Comparison of ENCODE assay signal across 1 cellular context in the genomic region with DNA sequence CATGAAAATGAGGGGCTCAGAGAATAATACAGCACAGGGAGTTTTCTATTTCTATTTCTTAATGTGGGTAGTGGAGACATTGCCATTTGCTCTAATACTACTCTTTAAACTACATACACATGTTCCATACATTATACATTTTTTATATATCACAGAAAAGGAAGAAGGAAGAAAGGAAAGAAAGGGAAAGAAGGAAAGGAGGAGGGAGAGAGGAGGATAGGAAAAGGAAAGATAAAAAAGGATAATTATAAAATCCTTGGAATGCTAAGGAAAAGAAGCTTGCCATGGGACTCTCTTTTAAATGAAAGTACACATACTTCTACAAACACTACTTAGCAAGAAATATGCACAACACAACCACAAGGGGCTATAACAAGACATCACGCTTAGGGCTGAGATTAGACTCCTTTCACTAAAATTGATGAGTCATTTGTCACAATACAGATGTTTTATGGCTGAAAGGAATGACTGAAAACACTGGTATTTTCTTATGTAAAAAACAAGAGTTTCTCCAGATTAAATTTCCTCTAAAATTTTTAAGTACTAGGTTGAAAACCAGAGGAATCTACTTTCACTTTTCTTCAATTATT.
TF ChIP-seq lines count a peak whose summit lies in the region.

No MANE protein-coding gene starts in this region.

TF ChIP-seq in K562, 482 proteins besides CTCF, POLR2A, EP300 and RAD21 (continued from another document and continues in another):
- TF ChIP-seq, protein P1, sequence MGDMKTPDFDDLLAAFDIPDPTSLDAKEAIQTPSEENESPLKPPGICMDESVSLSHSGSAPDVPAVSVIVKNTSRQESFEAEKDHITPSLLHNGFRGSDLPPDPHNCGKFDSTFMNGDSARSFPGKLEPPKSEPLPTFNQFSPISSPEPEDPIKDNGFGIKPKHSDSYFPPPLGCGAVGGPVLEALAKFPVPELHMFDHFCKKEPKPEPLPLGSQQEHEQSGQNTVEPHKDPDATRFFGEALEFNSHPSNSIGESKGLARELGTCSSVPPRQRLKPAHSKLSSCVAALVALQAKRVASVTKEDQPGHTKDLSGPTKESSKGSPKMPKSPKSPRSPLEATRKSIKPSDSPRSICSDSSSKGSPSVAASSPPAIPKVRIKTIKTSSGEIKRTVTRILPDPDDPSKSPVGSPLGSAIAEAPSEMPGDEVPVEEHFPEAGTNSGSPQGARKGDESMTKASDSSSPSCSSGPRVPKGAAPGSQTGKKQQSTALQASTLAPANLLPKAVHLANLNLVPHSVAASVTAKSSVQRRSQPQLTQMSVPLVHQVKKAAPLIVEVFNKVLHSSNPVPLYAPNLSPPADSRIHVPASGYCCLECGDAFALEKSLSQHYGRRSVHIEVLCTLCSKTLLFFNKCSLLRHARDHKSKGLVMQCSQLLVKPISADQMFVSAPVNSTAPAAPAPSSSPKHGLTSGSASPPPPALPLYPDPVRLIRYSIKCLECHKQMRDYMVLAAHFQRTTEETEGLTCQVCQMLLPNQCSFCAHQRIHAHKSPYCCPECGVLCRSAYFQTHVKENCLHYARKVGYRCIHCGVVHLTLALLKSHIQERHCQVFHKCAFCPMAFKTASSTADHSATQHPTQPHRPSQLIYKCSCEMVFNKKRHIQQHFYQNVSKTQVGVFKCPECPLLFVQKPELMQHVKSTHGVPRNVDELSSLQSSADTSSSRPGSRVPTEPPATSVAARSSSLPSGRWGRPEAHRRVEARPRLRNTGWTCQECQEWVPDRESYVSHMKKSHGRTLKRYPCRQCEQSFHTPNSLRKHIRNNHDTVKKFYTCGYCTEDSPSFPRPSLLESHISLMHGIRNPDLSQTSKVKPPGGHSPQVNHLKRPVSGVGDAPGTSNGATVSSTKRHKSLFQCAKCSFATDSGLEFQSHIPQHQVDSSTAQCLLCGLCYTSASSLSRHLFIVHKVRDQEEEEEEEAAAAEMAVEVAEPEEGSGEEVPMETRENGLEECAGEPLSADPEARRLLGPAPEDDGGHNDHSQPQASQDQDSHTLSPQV (IDR thresholded peaks at IDR 0.05) = peak; percentile 48; the same call in 1 of the 2 replicates
- TF ChIP-seq SOX6 (IDR thresholded peaks at IDR 0.05) (0 out of 2 replicates have a peak, but pooled peaks have one; percentile 31), HDAC6 (IDR thresholded peaks at IDR 0.05; ENCODE audit: low read depth, low read length) (no peak), CBFA2T3 (IDR thresholded peaks at IDR 0.05) (peak; percentile 38), DPF2 (IDR thresholded peaks at IDR 0.05) (peak; percentile 90), RFX1 (IDR thresholded peaks at IDR 0.05) (no peak), JUND (IDR thresholded peaks at IDR 0.05; ENCODE audit: borderline replicate concordance, low read depth, low read length) (peak; percentile 85), JUND (tag; IDR thresholded peaks at IDR 0.05; ENCODE audit: borderline replicate concordance, low read depth, low read length) (peak; percentile 89), ZNF445 (CRISPR knock-in tag; IDR thresholded peaks at IDR 0.05; ENCODE audit: low read depth) (0 out of 2 replicates have a peak, but pooled peaks have one; percentile 20), ARID1B (IDR thresholded peaks at IDR 0.05) (peak; percentile 76), POU5F1 (IDR thresholded peaks at IDR 0.05; ENCODE audit: borderline replicate concordance, low read depth, low read length, partially characterized antibody) (no peak), FOSL1 (tag; conservative IDR thresholded peaks at IDR 0.05) (peak; percentile 86), SMARCA4 (IDR thresholded peaks at IDR 0.05) (peak; percentile 84), TEAD1 (CRISPR knock-in tag; IDR thresholded peaks at IDR 0.05) (peak in 1 of 2 experiments; percentile 64; a peak in 1 of 4 replicates), BACH1 (tag; IDR thresholded peaks at IDR 0.05) (peak; percentile 86), TEAD4 (IDR thresholded peaks at IDR 0.05; ENCODE audit: low read length) (peak; percentile 54), TEAD4 (CRISPR knock-in tag; IDR thresholded peaks at IDR 0.05; ENCODE audit: borderline replicate concordance) (no peak), SMARCE1 (IDR thresholded peaks at IDR 0.05) (peak; percentile 71), MEIS2 (IDR thresholded peaks at IDR 0.05; ENCODE audit: partially characterized antibody) (peak; percentile 96), THRAP3 (IDR thresholded peaks at IDR 0.05; ENCODE audit: borderline replicate concordance) (0 out of 2 replicates have a peak, but pooled peaks have one; percentile 60), MAFF (IDR thresholded peaks at IDR 0.05; ENCODE audit: low read length) (peak; percentile 94), HDAC3 (IDR thresholded peaks at IDR 0.05; ENCODE audit: borderline replicate concordance, partially characterized antibody) (peak; percentile 43), LARP7 (IDR thresholded peaks at IDR 0.05) (0 out of 2 replicates have a peak, but pooled peaks have one; percentile 29), FOXK2 (conservative IDR thresholded peaks at IDR 0.05 in 1 of 2, IDR thresholded peaks at IDR 0.05 in 1 of 2; ENCODE audit: low read depth in 2 of 2) (peak in 1 of 2 experiments; percentile 60; a peak in 3 of 4 replicates), MYBL2 (IDR thresholded peaks at IDR 0.05; ENCODE audit: low read depth) (no peak), MYBL2 (CRISPR knock-in tag; IDR thresholded peaks at IDR 0.05; ENCODE audit: borderline replicate concordance) (no peak), ZNF316 (IDR thresholded peaks at IDR 0.05) (peak; percentile 98), C11orf30 (IDR thresholded peaks at IDR 0.05; ENCODE audit: low read depth) (peak; percentile 94), KAT2B (IDR thresholded peaks at IDR 0.05; ENCODE audit: low read depth, low read length) (no peak), TGIF2 (CRISPR knock-in tag; IDR thresholded peaks at IDR 0.05) (no peak), ZNF143 (CRISPR knock-in tag; IDR thresholded peaks at IDR 0.05) (no peak)
- TF ChIP-seq, protein P2, sequence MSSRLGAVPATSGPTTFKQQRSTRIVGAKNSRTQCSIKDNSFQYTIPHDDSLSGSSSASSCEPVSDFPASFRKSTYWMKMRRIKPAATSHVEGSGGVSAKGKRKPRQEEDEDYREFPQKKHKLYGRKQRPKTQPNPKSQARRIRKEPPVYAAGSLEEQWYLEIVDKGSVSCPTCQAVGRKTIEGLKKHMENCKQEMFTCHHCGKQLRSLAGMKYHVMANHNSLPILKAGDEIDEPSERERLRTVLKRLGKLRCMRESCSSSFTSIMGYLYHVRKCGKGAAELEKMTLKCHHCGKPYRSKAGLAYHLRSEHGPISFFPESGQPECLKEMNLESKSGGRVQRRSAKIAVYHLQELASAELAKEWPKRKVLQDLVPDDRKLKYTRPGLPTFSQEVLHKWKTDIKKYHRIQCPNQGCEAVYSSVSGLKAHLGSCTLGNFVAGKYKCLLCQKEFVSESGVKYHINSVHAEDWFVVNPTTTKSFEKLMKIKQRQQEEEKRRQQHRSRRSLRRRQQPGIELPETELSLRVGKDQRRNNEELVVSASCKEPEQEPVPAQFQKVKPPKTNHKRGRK (tag; IDR thresholded peaks at IDR 0.05) = peak; percentile 59
- TF ChIP-seq, protein P3, sequence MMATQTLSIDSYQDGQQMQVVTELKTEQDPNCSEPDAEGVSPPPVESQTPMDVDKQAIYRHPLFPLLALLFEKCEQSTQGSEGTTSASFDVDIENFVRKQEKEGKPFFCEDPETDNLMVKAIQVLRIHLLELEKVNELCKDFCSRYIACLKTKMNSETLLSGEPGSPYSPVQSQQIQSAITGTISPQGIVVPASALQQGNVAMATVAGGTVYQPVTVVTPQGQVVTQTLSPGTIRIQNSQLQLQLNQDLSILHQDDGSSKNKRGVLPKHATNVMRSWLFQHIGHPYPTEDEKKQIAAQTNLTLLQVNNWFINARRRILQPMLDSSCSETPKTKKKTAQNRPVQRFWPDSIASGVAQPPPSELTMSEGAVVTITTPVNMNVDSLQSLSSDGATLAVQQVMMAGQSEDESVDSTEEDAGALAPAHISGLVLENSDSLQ (IDR thresholded peaks at IDR 0.05) = peak; percentile 89
- TF ChIP-seq, protein P4, sequence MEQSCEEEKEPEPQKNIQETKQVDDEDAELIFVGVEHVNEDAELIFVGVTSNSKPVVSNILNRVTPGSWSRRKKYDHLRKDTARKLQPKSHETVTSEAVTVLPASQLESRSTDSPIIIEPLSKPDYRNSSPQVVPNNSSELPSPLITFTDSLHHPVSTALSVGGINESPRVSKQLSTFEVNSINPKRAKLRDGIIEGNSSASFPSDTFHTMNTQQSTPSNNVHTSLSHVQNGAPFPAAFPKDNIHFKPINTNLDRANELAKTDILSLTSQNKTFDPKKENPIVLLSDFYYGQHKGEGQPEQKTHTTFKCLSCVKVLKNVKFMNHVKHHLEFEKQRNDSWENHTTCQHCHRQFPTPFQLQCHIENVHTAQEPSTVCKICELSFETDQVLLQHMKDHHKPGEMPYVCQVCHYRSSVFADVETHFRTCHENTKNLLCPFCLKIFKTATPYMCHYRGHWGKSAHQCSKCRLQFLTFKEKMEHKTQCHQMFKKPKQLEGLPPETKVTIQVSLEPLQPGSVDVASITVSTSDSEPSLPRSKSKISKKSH (CRISPR knock-in tag; IDR thresholded peaks at IDR 0.05) = no peak
- TF ChIP-seq, protein P5, sequence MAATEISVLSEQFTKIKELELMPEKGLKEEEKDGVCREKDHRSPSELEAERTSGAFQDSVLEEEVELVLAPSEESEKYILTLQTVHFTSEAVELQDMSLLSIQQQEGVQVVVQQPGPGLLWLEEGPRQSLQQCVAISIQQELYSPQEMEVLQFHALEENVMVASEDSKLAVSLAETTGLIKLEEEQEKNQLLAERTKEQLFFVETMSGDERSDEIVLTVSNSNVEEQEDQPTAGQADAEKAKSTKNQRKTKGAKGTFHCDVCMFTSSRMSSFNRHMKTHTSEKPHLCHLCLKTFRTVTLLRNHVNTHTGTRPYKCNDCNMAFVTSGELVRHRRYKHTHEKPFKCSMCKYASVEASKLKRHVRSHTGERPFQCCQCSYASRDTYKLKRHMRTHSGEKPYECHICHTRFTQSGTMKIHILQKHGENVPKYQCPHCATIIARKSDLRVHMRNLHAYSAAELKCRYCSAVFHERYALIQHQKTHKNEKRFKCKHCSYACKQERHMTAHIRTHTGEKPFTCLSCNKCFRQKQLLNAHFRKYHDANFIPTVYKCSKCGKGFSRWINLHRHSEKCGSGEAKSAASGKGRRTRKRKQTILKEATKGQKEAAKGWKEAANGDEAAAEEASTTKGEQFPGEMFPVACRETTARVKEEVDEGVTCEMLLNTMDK (IDR thresholded peaks at IDR 0.05; ENCODE audit: borderline replicate concordance, insufficient read depth, low read depth, low read length, poor library complexity, severe bottlenecking) = peak; percentile 71
- TF ChIP-seq, protein P6, sequence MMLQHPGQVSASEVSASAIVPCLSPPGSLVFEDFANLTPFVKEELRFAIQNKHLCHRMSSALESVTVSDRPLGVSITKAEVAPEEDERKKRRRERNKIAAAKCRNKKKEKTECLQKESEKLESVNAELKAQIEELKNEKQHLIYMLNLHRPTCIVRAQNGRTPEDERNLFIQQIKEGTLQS (IDR thresholded peaks at IDR 0.05) = peak; percentile 86
- TF ChIP-seq, protein P6 (CRISPR knock-in tag; conservative IDR thresholded peaks at IDR 0.05) = no peak
- TF ChIP-seq, protein P7, sequence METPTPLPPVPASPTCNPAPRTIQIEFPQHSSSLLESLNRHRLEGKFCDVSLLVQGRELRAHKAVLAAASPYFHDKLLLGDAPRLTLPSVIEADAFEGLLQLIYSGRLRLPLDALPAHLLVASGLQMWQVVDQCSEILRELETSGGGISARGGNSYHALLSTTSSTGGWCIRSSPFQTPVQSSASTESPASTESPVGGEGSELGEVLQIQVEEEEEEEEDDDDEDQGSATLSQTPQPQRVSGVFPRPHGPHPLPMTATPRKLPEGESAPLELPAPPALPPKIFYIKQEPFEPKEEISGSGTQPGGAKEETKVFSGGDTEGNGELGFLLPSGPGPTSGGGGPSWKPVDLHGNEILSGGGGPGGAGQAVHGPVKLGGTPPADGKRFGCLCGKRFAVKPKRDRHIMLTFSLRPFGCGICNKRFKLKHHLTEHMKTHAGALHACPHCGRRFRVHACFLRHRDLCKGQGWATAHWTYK (CRISPR knock-in tag; IDR thresholded peaks at IDR 0.05) = no peak
- TF ChIP-seq, protein P8, sequence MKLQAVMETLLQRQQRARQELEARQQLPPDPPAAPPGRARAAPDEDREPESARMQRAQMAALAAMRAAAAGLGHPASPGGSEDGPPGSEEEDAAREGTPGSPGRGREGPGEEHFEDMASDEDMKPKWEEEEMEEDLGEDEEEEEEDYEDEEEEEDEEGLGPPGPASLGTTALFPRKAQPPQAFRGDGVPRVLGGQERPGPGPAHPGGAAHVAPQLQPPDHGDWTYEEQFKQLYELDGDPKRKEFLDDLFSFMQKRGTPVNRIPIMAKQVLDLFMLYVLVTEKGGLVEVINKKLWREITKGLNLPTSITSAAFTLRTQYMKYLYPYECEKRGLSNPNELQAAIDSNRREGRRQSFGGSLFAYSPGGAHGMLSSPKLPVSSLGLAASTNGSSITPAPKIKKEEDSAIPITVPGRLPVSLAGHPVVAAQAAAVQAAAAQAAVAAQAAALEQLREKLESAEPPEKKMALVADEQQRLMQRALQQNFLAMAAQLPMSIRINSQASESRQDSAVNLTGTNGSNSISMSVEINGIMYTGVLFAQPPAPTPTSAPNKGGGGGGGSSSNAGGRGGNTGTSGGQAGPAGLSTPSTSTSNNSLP (IDR thresholded peaks at IDR 0.05; ENCODE audit: borderline replicate concordance, low read depth, low read length) = peak; percentile 72; the same call in 1 of the 2 replicates
- TF ChIP-seq, protein P9, sequence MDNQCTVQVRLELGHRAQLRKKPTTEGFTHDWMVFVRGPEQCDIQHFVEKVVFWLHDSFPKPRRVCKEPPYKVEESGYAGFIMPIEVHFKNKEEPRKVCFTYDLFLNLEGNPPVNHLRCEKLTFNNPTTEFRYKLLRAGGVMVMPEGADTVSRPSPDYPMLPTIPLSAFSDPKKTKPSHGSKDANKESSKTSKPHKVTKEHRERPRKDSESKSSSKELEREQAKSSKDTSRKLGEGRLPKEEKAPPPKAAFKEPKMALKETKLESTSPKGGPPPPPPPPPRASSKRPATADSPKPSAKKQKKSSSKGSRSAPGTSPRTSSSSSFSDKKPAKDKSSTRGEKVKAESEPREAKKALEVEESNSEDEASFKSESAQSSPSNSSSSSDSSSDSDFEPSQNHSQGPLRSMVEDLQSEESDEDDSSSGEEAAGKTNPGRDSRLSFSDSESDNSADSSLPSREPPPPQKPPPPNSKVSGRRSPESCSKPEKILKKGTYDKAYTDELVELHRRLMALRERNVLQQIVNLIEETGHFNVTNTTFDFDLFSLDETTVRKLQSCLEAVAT (IDR thresholded peaks at IDR 0.05) = 0 out of 4 replicates have a peak, but pooled peaks of 1 of the 2 experiments have one; percentile 43
